8 cellular contexts compared by ENCODE assay signal in genomic region chr2:213251618-213252017, GRCh38. TPM values are rescaled to one million over a fixed set of nuclear protein-coding genes. Genes with fewer than 3 reads are reported as not detected.
DNase-seq lines count a peak whose midpoint lies in the region; ATAC-seq, FAIRE-seq and TF ChIP-seq lines count a peak whose summit lies in the region.

No MANE protein-coding gene starts in this region.

- H3K27me3 ChIP-seq in GM23338 (ENCODE audit: insufficient read depth): no peaks in the 10 kb centered on the region
- H3K27me3 ChIP-seq in PC-9 (ENCODE audit: insufficient read depth, low read depth): no peaks in the 10 kb centered on the region
- H3K27me3 ChIP-seq in H1 (replicated peaks in 1 of 4; ENCODE audit: control insufficient read depth in 3 of 4, extremely low read depth in 1 of 4, insufficient read depth in 3 of 4, low read length in 3 of 4): no peaks in the 10 kb centered on the region

- H2AK5ac ChIP-seq in H1 (ENCODE audit: low read depth, low read length): no peak overlapping the region

- CTCF ChIA-PET in PC-9 (lab: Charles Lee): interaction anchor here (0.5 kb wide), 1 partner anchor 241 kb away, joined by 4 read pairs; no protein-coding TSS in a partner anchor
- CTCF ChIA-PET in H1 (lab: Charles Lee; ENCODE audit: partially characterized antibody): interaction anchor here (0.6 to 1.8 kb wide), 4 partner anchors 9 to 635 kb away, joined by 3 to 4 read pairs (median 4); no protein-coding TSS in a partner anchor

- H3K14ac ChIP-seq in H1 (ENCODE audit: insufficient read length): no peak overlapping the region

- no peaks in the 10 kb centered on the region for H3K36me3 Mint-ChIP-seq in GM23338 (ENCODE audit: low read depth)

- H3K18ac ChIP-seq in H1 (ENCODE audit: extremely low read depth, low read length): no peak overlapping the region

- no peaks in the 10 kb centered on the region for H3K9me3 Mint-ChIP-seq in GM23338

- H3F3A ChIP-seq in GM23338 (replicated peaks; ENCODE audit: low read depth): no peaks in the 10 kb centered on the region
- no peaks in the 10 kb centered on the region for H3F3A ChIP-seq in PC-9 (ENCODE audit: insufficient read depth, low read depth)

- in situ Hi-C loops in KBM-7 (cut with MboI; ENCODE audit: low pct_unique_long_range_greater_than_20kb, low sequenced_read_pairs): no loop called here

- no peak overlapping the region for H3K27ac ChIP-seq in GM23338 (ENCODE audit: low read depth)
- peak overlapping the region; percentile 53 for H3K27ac ChIP-seq in PC-9
- H3K27ac ChIP-seq in H1 (ENCODE audit: low read depth, low read length): no peak overlapping the region
- H3K27ac ChIP-seq in mesodermal cell (ENCODE audit: low read depth, low read length, severe bottlenecking): peak overlapping the region; percentile 38

- no peak overlapping the region for H2BK20ac ChIP-seq in H1 (ENCODE audit: low read length)

- peak overlapping the region; percentile 57 for H4K5ac ChIP-seq in H1 (ENCODE audit: insufficient read length, low read depth, low read length)

- DNase-seq in NOMO-1 treated with DMSO at 0.1 percent for 48 hours (lab: John Stamatoyannopoulos, UW; ENCODE audit: unreplicated experiment): peak; percentile 36
- no peak for DNase-seq in NOMO-1 treated with dmso at 0.1 percent for 144 hours (lab: John Stamatoyannopoulos, UW; ENCODE audit: unreplicated experiment)
- DNase-seq in GM23338 (ENCODE audit: low spot score): peak; percentile 85
- peak; percentile 75 for DNase-seq in KBM-7
- DNase-seq in PC-9: peak in 1 of 2 experiments; percentile 58
- no peak for DNase-seq in H1 (ENCODE audit: low read depth in 1 of 2, low spot score in 2 of 2)
- no peak for DNase-seq in effector CD4-positive, alpha-beta T cell

- H3K36me3 ChIP-seq in GM23338 (ENCODE audit: insufficient read depth) (no peaks in the 10 kb centered on the region), PC-9 (ENCODE audit: low read depth) (no peaks in the 10 kb centered on the region), H1 (ENCODE audit: control insufficient read depth in 2 of 4, insufficient read depth in 4 of 4, low read length in 3 of 4) (no peaks in the 10 kb centered on the region), mesodermal cell (ENCODE audit: control insufficient read depth, insufficient read depth, low read length) (no peaks in the 10 kb centered on the region)

- BruUV-seq in PC-9 (replicated peaks; lab: Mats Ljungman, UMichigan): no TSS peak

- H3K9me3 ChIP-seq in PC-9 (ENCODE audit: insufficient read depth, low read depth) (peaks cover 4% of the 10 kb centered on the region; the same call in 1 of the 2 replicates), H1 (ENCODE audit: insufficient read depth in 2 of 2, low read depth in 1 of 2, low read length in 1 of 2) (no peaks in the 10 kb centered on the region), mesodermal cell (ENCODE audit: control insufficient read depth, low read length) (no peaks in the 10 kb centered on the region)

- H3K4me1 ChIP-seq in GM23338 (ENCODE audit: insufficient read depth) (peaks cover 8% of the 10 kb centered on the region), PC-9 (replicated peaks; ENCODE audit: insufficient read depth) (0 out of 2 replicates have a peak, but pooled peaks cover 6% of the 10 kb centered on the region), H1 (replicated peaks in 1 of 4; ENCODE audit: control insufficient read depth in 3 of 4, insufficient read depth in 4 of 4, low read length in 3 of 4) (no peaks in the 10 kb centered on the region; a peak in 1 of 7 replicates), mesodermal cell (ENCODE audit: control insufficient read depth, insufficient read depth, low read length, poor library complexity, severe bottlenecking) (no peaks in the 10 kb centered on the region)

- WGBS in H1 (ENCODE audit: extremely low coverage in 1 of 2, insufficient coverage in 1 of 2, insufficient read length in 1 of 2, insufficient replicate concordance in 2 of 2, low coverage in 1 of 2, low lambda C conversion rate in 2 of 2, missing lambda C conversion rate in 1 of 2), 2 experiments: 34% methylated on average over 3 of the region's 3 CpGs; no CpG with 5 or more reads in 1 of the 2 experiments
- 0% methylated on average over 1 of the region's 3 CpGs for WGBS in mesodermal cell (ENCODE audit: insufficient coverage in 2 of 2), 2 experiments

- TF ChIP-seq CTCF in GM23338 (conservative IDR thresholded peaks at IDR 0.05; ENCODE audit: low read depth in 2 of 2): peak; percentile 70 to 75
- TF ChIP-seq CTCF in PC-9 (conservative IDR thresholded peaks at IDR 0.05): peak; percentile 75
- peak in 2 of 3 experiments; percentile 37 to 41; a peak in 2 of 4 replicates for TF ChIP-seq CTCF in H1 (IDR thresholded peaks at IDR 0.05; ENCODE audit: control extremely low read depth in 1 of 3, insufficient read depth in 1 of 3, low read depth in 1 of 3, low read length in 3 of 3)

- intact Hi-C loops in PC-9 (cut with micrococcal nuclease; ENCODE audit: unreplicated experiment): loop anchor here (10.0 kb wide), 1 partner anchor 553 kb away; no protein-coding TSS in a partner anchor

- H3K79me2 ChIP-seq in GM23338 (replicated peaks; ENCODE audit: insufficient read depth): no peaks in the 10 kb centered on the region
- no peaks in the 10 kb centered on the region for H3K79me2 ChIP-seq in PC-9 (ENCODE audit: low read depth)
- no peaks in the 10 kb centered on the region for H3K79me2 ChIP-seq in H1 (ENCODE audit: control insufficient read depth in 1 of 2, insufficient read depth in 2 of 2, low read length in 2 of 2)

- H3K79me1 ChIP-seq in H1 (ENCODE audit: low read depth, low read length): no peaks in the 10 kb centered on the region

- H3K9me2 ChIP-seq in GM23338 (ENCODE audit: insufficient read depth): no peaks in the 10 kb centered on the region
- no peaks in the 10 kb centered on the region for H3K9me2 ChIP-seq in PC-9 (ENCODE audit: insufficient read depth)

- no peak overlapping the region for H2BK15ac ChIP-seq in H1 (ENCODE audit: low read length)

- no peak overlapping the region for H3K56ac ChIP-seq in H1 (replicated peaks; ENCODE audit: insufficient read length, low read depth, low read length)

- no peak overlapping the region for H2BK12ac ChIP-seq in H1 (ENCODE audit: low read depth, low read length)

- H3K4me2 ChIP-seq in GM23338 (no peak overlapping the region), PC-9 (peak overlapping the region; percentile 17; the same call in 1 of the 2 replicates), H1 (ENCODE audit: insufficient read depth in 1 of 2, low read depth in 2 of 2, low read length in 2 of 2) (no peak overlapping the region)

- no peak for TF ChIP-seq EP300 in H1 (IDR thresholded peaks at IDR 0.05; ENCODE audit: borderline replicate concordance in 1 of 2, low read depth in 2 of 2, low read length in 2 of 2)

- POLR2A ChIA-PET in PC-9 (lab: Charles Lee; ENCODE audit: unreplicated experiment): no interaction called here
- POLR2A ChIA-PET in H1 (lab: Charles Lee; ENCODE audit: partially characterized antibody): no interaction called here

- H4K8ac ChIP-seq in H1 (ENCODE audit: extremely low read depth, insufficient read depth, low read length): no peak overlapping the region

- H3K4ac ChIP-seq in H1 (replicated peaks; ENCODE audit: insufficient read length, low read depth, low read length): no peak overlapping the region

- H3K4me3 ChIP-seq in GM23338 (no peak overlapping the region), PC-9 (no peak overlapping the region), H1 (ENCODE audit: extremely low read depth in 1 of 4, insufficient read depth in 2 of 4, low read depth in 3 of 4, low read length in 4 of 4) (no peak overlapping the region), mesodermal cell (ENCODE audit: extremely low read depth, insufficient read depth, low read length, poor library complexity, severe bottlenecking) (no peak overlapping the region)

- no peak overlapping the region for H4K91ac ChIP-seq in H1 (replicated peaks; ENCODE audit: insufficient read length, low read length)

- H3K27me3 Mint-ChIP-seq in GM23338 (ENCODE audit: insufficient read depth, low read depth, poor library complexity): no peaks in the 10 kb centered on the region

- peaks cover 10% of the 10 kb centered on the region; the same call in 2 of the 3 replicates for H3K4me1 Mint-ChIP-seq in GM23338

- H3K23ac ChIP-seq in H1 (ENCODE audit: insufficient read length): no peak overlapping the region

- TF ChIP-seq RAD21 in H1 (IDR thresholded peaks at IDR 0.05 in 1 of 2, conservative IDR thresholded peaks at IDR 0.05 in 1 of 2; ENCODE audit: low read depth in 2 of 2, low read length in 2 of 2): peak; percentile 86 to 88

- FAIRE-seq in H1 (lab: Jason Lieb, UNC): peak; percentile 81

- H2BK120ac ChIP-seq in H1 (replicated peaks; ENCODE audit: low read depth, low read length): no peak overlapping the region

- H2AFZ ChIP-seq in GM23338: no peak overlapping the region; the same call in 1 of the 2 replicates
- 0 out of 2 replicates have a peak overlapping the region, but pooled peaks have one; percentile 28 for H2AFZ ChIP-seq in PC-9
- no peak overlapping the region for H2AFZ ChIP-seq in H1 (ENCODE audit: low read length)

- no peak overlapping the region for H3K4me3 Mint-ChIP-seq in GM23338

- no peak overlapping the region for H2BK5ac ChIP-seq in H1 (ENCODE audit: low read depth, low read length)

- ATAC-seq in GM23338: peak; percentile 72

- no peaks in the 10 kb centered on the region for H3K23me2 ChIP-seq in H1 (ENCODE audit: low read depth, low read length)

- H4K20me1 ChIP-seq in GM23338 (replicated peaks; ENCODE audit: insufficient read depth) (no peaks in the 10 kb centered on the region), PC-9 (ENCODE audit: insufficient read depth) (no peaks in the 10 kb centered on the region), H1 (replicated peaks in 1 of 2; ENCODE audit: control insufficient read depth in 1 of 2, insufficient read depth in 2 of 2, low read length in 2 of 2) (no peaks in the 10 kb centered on the region)

- TF ChIP-seq POLR2A in H1 (IDR thresholded peaks at IDR 0.05; ENCODE audit: control extremely low read depth in 1 of 2, low read depth in 2 of 2, low read length in 2 of 2): no peak

- H3K9ac ChIP-seq in H1 (replicated peaks in 1 of 4; ENCODE audit: extremely low read depth in 1 of 4, low read depth in 3 of 4, low read length in 3 of 4): no peak overlapping the region

- peak overlapping the region; percentile 95 for H3K27ac Mint-ChIP-seq in GM23338

RNA-seq across cellular contexts. Expression of gene SPAG16, which starts 32.6 kb away (rescaled TPM):
- total RNA-seq in GM23338 (2014; rRNA removed; shearing (Covaris generic)): 19.7 and 20.2 TPM in 2 replicates
- polyA plus RNA-seq in GM23338 (2016; fragmentation: Nextera tagmentation; extraction: Ambion mirVana) (41.4 and 47.8 TPM in 2 replicates), H1 (2011; rRNA removed) (6.0 and 6.6 TPM in 2 replicates)
- total RNA-seq in PC-9 (2021): 30.0 and 31.7 TPM in 2 replicates
- total RNA-seq in H1 (2021; fragmentation: NEBNext Ultra II Directional; extraction: Animal tissue kit (Norgen Biotek cat#: 25700)): 14.7 and 14.9 TPM in 2 replicates
- polyA plus RNA-seq in H1 (2011; cell fraction: cytosol; rRNA removed): 14.3 TPM
- polyA plus RNA-seq in H1 (2011; cell fraction: nucleus; rRNA removed): 5.7 TPM
- 9.2 to 12.9 TPM (median 10.3 TPM) in 4 replicates for polyA plus RNA-seq in H1 (2012, experiment 1 of 2)
- 2.7 TPM for polyA plus RNA-seq in H1 (2012, experiment 2 of 2)
- 17.1 TPM for polyA plus RNA-seq in H1 (2013, experiment 1 of 2)
- polyA plus RNA-seq in H1 (2013, experiment 2 of 2): 18.3 TPM
- 4.4 and 5.8 TPM in 2 replicates for polyA minus RNA-seq in H1 (2011; rRNA and poly(A)+ RNA removed)
- polyA minus RNA-seq in H1 (2011; cell fraction: cytosol; rRNA and poly(A)+ RNA removed): 14.4 TPM
- 18.8 TPM for polyA minus RNA-seq in H1 (2011; cell fraction: nucleus; rRNA and poly(A)+ RNA removed)
- polyA plus RNA-seq in mesodermal cell (2013, experiment 1 of 2): 26.0 TPM
- polyA plus RNA-seq in mesodermal cell (2013, experiment 2 of 2): 35.0 TPM

Comparison
In these comparisons a context has a peak if more than half of its experiments do, and no peak if none do; other contexts are left out.
1. DNase-seq: peak in NOMO-1 treated with DMSO at 0.1 percent for 48 hours (single experiment), GM23338 (single experiment) and KBM-7 (single experiment); none in NOMO-1 treated with dmso at 0.1 percent for 144 hours (single experiment), H1 (0 of 2) and effector CD4-positive, alpha-beta T cell (single experiment).
2. H3K27ac ChIP-seq: peak in PC-9 (single experiment) and mesodermal cell (single experiment); none in GM23338 (single experiment) and H1 (single experiment).
3. Peak in every context shown above with its lines, with median percentiles within 50 percentile points of each other: CTCF ChIP-seq.